Comparison of ENCODE assay signal across 8 cellular contexts in the genomic region with DNA sequence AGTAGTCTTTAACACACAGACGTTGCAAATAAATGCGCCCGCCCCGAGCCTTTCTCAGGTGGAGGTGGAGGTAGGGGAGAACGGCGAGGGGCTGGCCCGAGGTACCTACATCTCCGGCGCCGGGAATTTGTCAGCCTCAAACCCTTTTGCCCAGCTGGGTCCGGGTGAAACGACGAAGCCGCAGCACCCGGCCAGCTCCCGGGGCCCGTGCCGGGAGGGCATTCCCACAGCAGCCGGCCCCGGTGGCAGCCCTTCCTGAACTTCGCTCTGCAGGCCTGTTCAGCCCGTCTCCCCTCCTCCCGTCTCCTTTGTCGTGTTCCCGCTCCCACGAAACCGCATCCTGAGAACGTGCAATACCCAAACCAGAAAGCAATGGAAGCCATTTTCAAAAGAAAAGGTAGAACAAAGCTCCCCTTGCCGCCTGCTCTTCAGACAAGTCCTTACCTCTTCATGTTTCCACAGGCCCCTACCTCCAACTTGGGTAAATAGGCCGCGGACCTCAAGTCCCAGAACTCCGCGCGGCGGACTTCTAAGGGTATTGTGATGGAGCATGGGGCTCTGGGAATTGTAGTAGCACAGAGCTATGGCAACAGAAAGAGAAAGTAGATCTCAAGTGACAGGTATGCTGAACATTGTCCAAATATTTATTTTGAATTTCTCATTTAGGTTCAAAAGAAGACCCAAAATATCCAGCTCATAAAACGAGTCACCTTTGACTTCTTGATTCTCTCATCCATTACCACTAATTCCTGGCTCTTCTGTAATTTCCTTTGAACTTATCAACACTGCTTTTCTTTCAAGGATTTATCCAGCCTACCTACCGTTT. TPM values are rescaled to one million over a fixed set of nuclear protein-coding genes. Genes with fewer than 3 reads are reported as not detected.
DNase-seq lines count a peak whose midpoint lies in the region; ATAC-seq lines count a peak whose summit lies in the region.

Gene RBM41 (minus strand): TSS at position 501 of the 826 bp plus-strand sequence. CDS start 49 bp downstream, at position 452.

- DNase-seq in NCI-H187 (lab: John Stamatoyannopoulos, UW), result peak; percentile 78 to 84
- peak; percentile 56 for DNase-seq in T-helper 9 cell
- DNase-seq in astrocyte of the hippocampus (ENCODE audit: low read depth, low spot score), result peak; percentile 84
- peak; percentile 63 to 68 for DNase-seq in hippocampal formation (lab: John Stamatoyannopoulos, UW)
- DNase-seq in renal cortical epithelial cell (ENCODE audit: low read depth), result peak; percentile 71
- DNase-seq in cortex of kidney (lab: John Stamatoyannopoulos, UW), result no peak

- ATAC-seq in GM18502 (IDR thresholded peaks at IDR 0.05; ENCODE audit: poor library complexity, unreplicated experiment), result peak; percentile 100
- ATAC-seq in HG02970 (IDR thresholded peaks at IDR 0.05; ENCODE audit: low FRiP score, unreplicated experiment), result peak; percentile 99

RNA-seq across cellular contexts. Expression of gene RBM41, which starts in this region (rescaled TPM):
- total RNA-seq in renal cortical epithelial cell, result 19.1 and 21.3 TPM in 2 replicates
